In genomic region chr4:55670695-55671094, GRCh38 we compare ENCODE assay signal across 1 cellular context.
TF ChIP-seq lines count a peak whose summit lies in the region.

No MANE protein-coding gene starts in this region.

TF ChIP-seq in K562, 482 proteins besides CTCF, POLR2A, EP300 and RAD21 (continued from another document):
- TF ChIP-seq HMGXB4 (CRISPR knock-in tag; IDR thresholded peaks at IDR 0.05) (no peak), SIN3A (IDR thresholded peaks at IDR 0.05; ENCODE audit: borderline replicate concordance in 2 of 2, control insufficient read depth in 1 of 2, low read depth in 2 of 2, low read length in 2 of 2) (no peak), GABPA (tag; conservative IDR thresholded peaks at IDR 0.05; ENCODE audit: low read depth) (no peak), ZNF143 (CRISPR knock-in tag; IDR thresholded peaks at IDR 0.05) (no peak), MYNN (IDR thresholded peaks at IDR 0.05) (no peak), MYNN (CRISPR knock-in tag; IDR thresholded peaks at IDR 0.05) (no peak), ZNF384 (IDR thresholded peaks at IDR 0.05; ENCODE audit: low read depth, low read length) (no peak), NFATC3 (IDR thresholded peaks at IDR 0.05) (no peak), HMG20A (CRISPR knock-in tag; conservative IDR thresholded peaks at IDR 0.05) (no peak), SMAD4 (CRISPR knock-in tag; conservative IDR thresholded peaks at IDR 0.05) (no peak), EZH2 (IDR thresholded peaks at IDR 0.05; ENCODE audit: borderline replicate concordance, low read depth, low read length) (no peak), POLR2G (IDR thresholded peaks at IDR 0.05; ENCODE audit: low read depth, low read length) (no peak), KAT2B (IDR thresholded peaks at IDR 0.05; ENCODE audit: low read depth, low read length) (no peak), SAP30 (IDR thresholded peaks at IDR 0.05; ENCODE audit: borderline replicate concordance, insufficient read depth, low read depth, low read length, poor library complexity, severe bottlenecking) (no peak), TEAD1 (CRISPR knock-in tag; IDR thresholded peaks at IDR 0.05) (no peak), ELF2 (CRISPR knock-in tag; IDR thresholded peaks at IDR 0.05) (no peak), ZNF407 (IDR thresholded peaks at IDR 0.05; ENCODE audit: low read depth) (no peak), ZNF280A (IDR thresholded peaks at IDR 0.05; ENCODE audit: low read depth, partially characterized antibody) (no peak), C11orf30 (IDR thresholded peaks at IDR 0.05; ENCODE audit: low read depth) (no peak), BCL6 (CRISPR knock-in tag; IDR thresholded peaks at IDR 0.05) (no peak), CBX1 (IDR thresholded peaks at IDR 0.05; ENCODE audit: low read depth) (no peak), ZNF3 (CRISPR knock-in tag; IDR thresholded peaks at IDR 0.05) (no peak), ZBTB43 (CRISPR knock-in tag; IDR thresholded peaks at IDR 0.05) (no peak), NFIX (CRISPR knock-in tag; IDR thresholded peaks at IDR 0.05; ENCODE audit: low read depth) (no peak), HDAC1 (IDR thresholded peaks at IDR 0.05) (no peak), ZNF41 (CRISPR knock-in tag; conservative IDR thresholded peaks at IDR 0.05) (0 out of 2 replicates have a peak, but pooled peaks have one; percentile 14), MIER1 (IDR thresholded peaks at IDR 0.05; ENCODE audit: low read depth) (no peak), ZNF507 (tag; conservative IDR thresholded peaks at IDR 0.05) (no peak), FOXA3 (CRISPR knock-in tag; conservative IDR thresholded peaks at IDR 0.05 in 1 of 2, IDR thresholded peaks at IDR 0.05 in 1 of 2) (no peak), SIRT6 (IDR thresholded peaks at IDR 0.05; ENCODE audit: low read depth, low read length) (no peak), VEZF1 (CRISPR knock-in tag; IDR thresholded peaks at IDR 0.05) (0 out of 2 replicates have a peak, but pooled peaks have one; percentile 28), NCOA4 (IDR thresholded peaks at IDR 0.05; ENCODE audit: partially characterized antibody) (no peak), CREM (IDR thresholded peaks at IDR 0.05; ENCODE audit: low read depth) (no peak), HOMEZ (CRISPR knock-in tag; IDR thresholded peaks at IDR 0.05) (no peak), ETV6 (IDR thresholded peaks at IDR 0.05; ENCODE audit: borderline replicate concordance in 1 of 2, low read depth in 2 of 2, low read length in 1 of 2) (no peak), ETV6 (CRISPR knock-in tag; IDR thresholded peaks at IDR 0.05; ENCODE audit: borderline replicate concordance) (no peak), ZBTB33 (CRISPR knock-in tag; IDR thresholded peaks at IDR 0.05) (no peak), TCF3 (CRISPR knock-in tag; IDR thresholded peaks at IDR 0.05) (peak; percentile 71), SRSF3 (IDR thresholded peaks at IDR 0.05; ENCODE audit: insufficient read depth, low read length) (no peak), CBFA2T3 (IDR thresholded peaks at IDR 0.05) (peak; percentile 63), ZNF740 (CRISPR knock-in tag; IDR thresholded peaks at IDR 0.05) (no peak), ZNF740 (tag; IDR thresholded peaks at IDR 0.05) (no peak), ZNF449 (CRISPR knock-in tag; IDR thresholded peaks at IDR 0.05) (no peak)
